ENCODE assay signal across 21 cellular contexts in genomic region chr2:233850745-233851144, GRCh38.
"Had no signal": no experiment of that assay in that cellular context is flagged by ENCODE, and none has a peak within 500 bp of the region (broad histone marks: within the 10 kb centered on the region; RNA-seq: fewer than 3 reads in every experiment).

No MANE protein-coding gene starts in this region.

- H3K4me3 Mint-ChIP-seq: activated T-cell treated with anti-CD3 and anti-CD28 coated beads, Interleukin-2, amount 50 U/mL, for 72 hours; WTC11 had no signal

- ATAC-seq: activated naive CD8-positive, alpha-beta T cell treated with anti-CD3 and anti-CD28 coated beads, Interleukin-2, amount 50 U/mL, for 24 hours; activated T-cell treated with anti-CD3 and anti-CD28 coated beads, Interleukin-2, amount 50 U/mL, for 72 hours; natural killer cell treated with Interleukin-12 subunit alpha and Interleukin-12 subunit beta and Interleukin-15 and Interleukin-18, amount 100 ng/mL, for 72 hours; right lobe of liver; WTC11 had no signal

- H3K9ac ChIP-seq: parathyroid adenoma had no signal

- H3K27me3 Mint-ChIP-seq: natural killer cell treated with Interleukin-12 subunit alpha and Interleukin-12 subunit beta and Interleukin-15 and Interleukin-18, amount 100 ng/mL, for 72 hours had no signal

- H2AFZ ChIP-seq: hepatocyte, parathyroid adenoma had no signal

- H3K79me2 ChIP-seq: parathyroid adenoma had no signal

- H3K9me3 Mint-ChIP-seq: activated naive CD8-positive, alpha-beta T cell treated with anti-CD3 and anti-CD28 coated beads, Interleukin-2, amount 50 U/mL, for 24 hours; activated T-cell treated with anti-CD3 and anti-CD28 coated beads, Interleukin-2, amount 50 U/mL, for 72 hours; natural killer cell treated with Interleukin-12 subunit alpha and Interleukin-12 subunit beta and Interleukin-15 and Interleukin-18, amount 100 ng/mL, for 72 hours; stimulated activated naive CD8-positive, alpha-beta T cell treated with anti-CD3 and anti-CD28 coated beads, Interleukin-15, Interleukin-2, amounts not matched to agents 100 ng/mL and 50 ng/mL, for 24 hours; WTC11 had no signal

- H3K36me3 ChIP-seq: left ventricle myocardium inferior, right lobe of liver, tibial artery had no signal

- DNase-seq: activated CD4-positive, alpha-beta T cell treated with anti-CD3 and anti-CD28 coated beads, Interleukin-2, amount 50 U/mL, for 4 hours; activated effector memory CD4-positive, alpha-beta T cell treated with Interleukin-2 at 50 U/mL for 16 hours; activated naive CD4-positive, alpha-beta T cell treated with anti-CD3 and anti-CD28 coated beads, Interleukin-2, amount 50 U/mL, for 16 hours; activated naive CD8-positive, alpha-beta T cell treated with anti-CD3 and anti-CD28 coated beads, Interleukin-2, amount 50 U/mL, for 24 hours; activated T-cell treated with anti-CD3 and anti-CD28 coated beads, Interleukin-2, amount 50 U/mL, for 72 hours; foreskin fibroblast; left ventricle myocardium inferior; mammary epithelial cell; right lobe of liver; stimulated activated CD4-positive, alpha-beta T cell treated with anti-CD3 and anti-CD28 coated beads, Interleukin-1b, Interleukin-23, amount 100 ng/mL, for 48 hours; substantia nigra; T-helper 1 cell; tibial artery had no signal

- H3K27ac Mint-ChIP-seq: activated naive CD8-positive, alpha-beta T cell treated with anti-CD3 and anti-CD28 coated beads, Interleukin-2, amount 50 U/mL, for 24 hours; natural killer cell treated with Interleukin-12 subunit alpha and Interleukin-12 subunit beta and Interleukin-15 and Interleukin-18, amount 100 ng/mL, for 72 hours had no signal

- H3K27ac ChIP-seq: epithelial cell of prostate, hepatocyte, left ventricle myocardium inferior, neutrophil, parathyroid adenoma, right lobe of liver, skin epidermis, tibial artery had no signal

- H3K4me3 ChIP-seq: hepatocyte, left ventricle myocardium inferior, right lobe of liver, skin epidermis, tibial artery had no signal

- H3K4me2 ChIP-seq: hepatocyte had no signal

- H3K27me3 ChIP-seq: hepatocyte, neutrophil, right lobe of liver, tibial artery had no signal

- H3K9me3 ChIP-seq: left ventricle myocardium inferior, neutrophil, right lobe of liver, tibial artery had no signal
